In the genomic region with DNA sequence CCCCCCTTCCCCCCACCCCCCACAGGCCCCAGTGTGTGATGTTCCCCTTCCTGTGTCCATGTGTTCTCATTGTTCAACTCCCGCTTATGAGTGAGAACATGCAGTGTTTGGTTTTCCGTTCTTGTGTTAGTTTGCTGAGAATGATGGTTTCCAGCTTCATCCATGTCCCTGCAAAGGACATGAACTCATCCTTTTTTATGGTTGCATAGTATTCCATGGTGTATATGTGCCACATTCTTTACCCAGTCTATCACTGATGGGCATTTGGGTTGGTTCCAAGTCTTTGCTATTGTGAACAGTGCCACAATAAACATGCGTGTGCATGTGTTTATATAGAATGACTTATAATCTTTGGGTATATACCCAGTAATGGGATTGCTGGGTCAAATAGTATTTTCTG, we compare ENCODE assay signal across 11 cellular contexts. TPM values are rescaled to one million over a fixed set of nuclear protein-coding genes. Genes with fewer than 3 reads are reported as not detected.
"Had no signal": no experiment of that assay in that cellular context is flagged by ENCODE, and none has a peak within 500 bp of the region (broad histone marks: within the 10 kb centered on the region; RNA-seq: fewer than 3 reads in every experiment).

No MANE protein-coding gene starts in this region.

RNA-seq across cellular contexts. Expression of gene MAP1LC3C, which starts 59.3 kb away (rescaled TPM):
- total RNA-seq: activated B cell treated with CpG ODN at 0.5 μM for 24 hours; activated CD4-positive, alpha-beta memory T cell treated with anti-CD3 and anti-CD28 coated beads, Interleukin-2, amount 10 ng/mL, durations not matched to agents 7 days and 5 days; activated CD4-positive, alpha-beta T cell treated with anti-CD3 and anti-CD28 coated beads, Interleukin-2, amount 10 ng/mL, durations not matched to agents 7 days and 5 days; activated CD8-positive, alpha-beta memory T cell treated with anti-CD3 and anti-CD28 coated beads, Interleukin-2, amount 10 ng/mL, durations not matched to agents 7 days and 5 days; activated CD8-positive, alpha-beta T cell treated with anti-CD3 and anti-CD28 coated beads, Interleukin-2, amount 10 ng/mL, durations not matched to agents 7 days and 5 days; activated naive CD8-positive, alpha-beta T cell treated with anti-CD3 and anti-CD28 coated beads, Interleukin-2, amount 10 ng/mL, durations not matched to agents 7 days and 5 days; activated T-helper 2 cell treated with anti-CD3 and anti-CD28 coated beads, Interferon-gamma antibody, Interleukin-2, Interleukin-4, amounts not matched to agents 10 μg/mL and 5 μg/mL and 100 μg/mL, durations not matched to agents 14 hours and 24 hours and 36 hours; ascending aorta; bronchial epithelial cell; colonic mucosa had no signal
- polyA plus RNA-seq: cardiac muscle cell had no signal
